Comparison of ENCODE assay signal across 22 cellular contexts in the genomic region with DNA sequence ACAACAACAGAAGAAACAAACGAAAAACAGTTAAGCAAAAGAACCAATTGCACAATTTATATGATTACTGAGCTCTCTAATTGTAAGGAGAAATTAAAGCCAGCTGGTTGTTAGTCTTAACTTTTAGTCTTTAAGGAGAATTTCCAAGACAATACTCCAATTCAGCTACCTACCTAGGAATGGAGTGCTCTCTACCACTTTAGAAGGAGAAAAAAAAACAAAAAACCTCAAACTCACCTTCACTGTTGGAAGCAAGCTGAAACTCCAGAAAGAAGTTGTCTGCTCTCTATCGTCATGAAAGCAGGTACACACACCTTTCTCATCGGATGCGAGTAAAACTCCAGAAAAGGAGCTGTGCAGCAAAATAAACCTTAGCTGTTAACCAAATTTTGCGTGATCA.
"Had no signal": no experiment of that assay in that cellular context is flagged by ENCODE, and none has a peak within 500 bp of the region (broad histone marks: within the 10 kb centered on the region; RNA-seq: fewer than 3 reads in every experiment).

No MANE protein-coding gene starts in this region.

- H3K4me3 ChIP-seq: K562, SJSA1, SK-N-MC had no signal

- H3K27me3 ChIP-seq: SJSA1 had no signal

- H3K9ac ChIP-seq: KMS-11 had no signal

- H3K9me3 ChIP-seq: SJSA1 had no signal

- H3K36me3 ChIP-seq: SJSA1 had no signal

- H3K27ac ChIP-seq: KMS-11, SJSA1, SK-N-MC had no signal

- DNase-seq: Kasumi-1, NCI-H1092, NCI-H1105 treated with DMSO at 0.1 percent for 48 hours, NCI-H1417 treated with DMSO at 0.1 percent for 48 hours, NCI-H146, NCI-H1694 treated with DMSO at 0.1 percent for 48 hours, NCI-H1930, NCI-H2081, NCI-H2107, NCI-H226, NCI-H446, NCI-H510A, NCI-H524 treated with DMSO at 0.1 percent for 48 hours, NCI-H69, NCI-H774, Right ventricle myocardium superior, RPMI8226, SIG-M5 had no signal

- ATAC-seq: K562 had no signal

- H3K4me1 ChIP-seq: SJSA1 had no signal
